In genomic region chr2:42105330-42106256, GRCh38 we compare ENCODE assay signal across 1 cellular context.
TF ChIP-seq lines count a peak whose summit lies in the region.

No MANE protein-coding gene starts in this region.

TF ChIP-seq in HepG2, 621 proteins besides CTCF, POLR2A, EP300 and RAD21 (continued from another document and continues in another):
- TF ChIP-seq PRDM15 (CRISPR knock-in tag; IDR thresholded peaks at IDR 0.05) (no peak), ZNF552 (CRISPR knock-in tag; IDR thresholded peaks at IDR 0.05; ENCODE audit: borderline replicate concordance) (peak; percentile 85; the same call in 1 of the 2 replicates), TAF15 (IDR thresholded peaks at IDR 0.05; ENCODE audit: low read depth, low read length, poor library complexity, severe bottlenecking) (no peak), SMAD9 (CRISPR knock-in tag; IDR thresholded peaks at IDR 0.05) (no peak), MEIS1 (CRISPR knock-in tag; IDR thresholded peaks at IDR 0.05; ENCODE audit: borderline replicate concordance) (no peak; the same call in 1 of the 2 replicates), MIER2 (CRISPR knock-in tag; IDR thresholded peaks at IDR 0.05) (peak; percentile 21; the same call in 1 of the 2 replicates), LCORL (IDR thresholded peaks at IDR 0.05) (no peak), LCORL (CRISPR knock-in tag; IDR thresholded peaks at IDR 0.05) (peak; percentile 84; the same call in 1 of the 2 replicates), ZC3H13 (CRISPR knock-in tag; IDR thresholded peaks at IDR 0.05) (no peak), JUNB (CRISPR knock-in tag; IDR thresholded peaks at IDR 0.05; ENCODE audit: borderline replicate concordance) (no peak), DMTF1 (CRISPR knock-in tag; IDR thresholded peaks at IDR 0.05) (peak; percentile 98), ZNF30 (CRISPR knock-in tag; IDR thresholded peaks at IDR 0.05) (no peak), TFDP1 (CRISPR knock-in tag; IDR thresholded peaks at IDR 0.05; ENCODE audit: borderline replicate concordance) (peak; percentile 76), PHB2 (IDR thresholded peaks at IDR 0.05; ENCODE audit: partially characterized antibody) (no peak), ZNF17 (CRISPR knock-in tag; IDR thresholded peaks at IDR 0.05) (no peak), CENPX (CRISPR knock-in tag; IDR thresholded peaks at IDR 0.05) (no peak), HNRNPUL1 (IDR thresholded peaks at IDR 0.05; ENCODE audit: low read depth, low read length) (no peak), ZNF780A (CRISPR knock-in tag; IDR thresholded peaks at IDR 0.05) (no peak), SNAPC2 (CRISPR knock-in tag; IDR thresholded peaks at IDR 0.05) (no peak; the same call in 1 of the 2 replicates), KLF16 (CRISPR knock-in tag; IDR thresholded peaks at IDR 0.05) (peak in 1 of 2 experiments; percentile 63; a peak in 1 of 4 replicates), ZSCAN30 (CRISPR knock-in tag; IDR thresholded peaks at IDR 0.05) (no peak), HNRNPH1 (optimal IDR thresholded peaks at IDR 0.05; ENCODE audit: low read depth, low read length) (no peak), ZBTB25 (CRISPR knock-in tag; IDR thresholded peaks at IDR 0.05) (peak; percentile 56), HDAC1 (CRISPR knock-in tag; IDR thresholded peaks at IDR 0.05) (peak; percentile 70), NCOR1 (IDR thresholded peaks at IDR 0.05; ENCODE audit: borderline replicate concordance, low read length) (peak; percentile 41; the same call in 1 of the 2 replicates), ZNF850 (CRISPR knock-in tag; conservative IDR thresholded peaks at IDR 0.05) (no peak), ZSCAN5A (CRISPR knock-in tag; IDR thresholded peaks at IDR 0.05; ENCODE audit: borderline replicate concordance) (no peak), AKAP8 (CRISPR knock-in tag; IDR thresholded peaks at IDR 0.05) (peak; percentile 77), ZFAT (CRISPR knock-in tag; conservative IDR thresholded peaks at IDR 0.05) (no peak), SMAD1 (CRISPR knock-in tag; IDR thresholded peaks at IDR 0.05; ENCODE audit: borderline replicate concordance, low read depth) (no peak), BORCS8-MEF2B (CRISPR knock-in tag; IDR thresholded peaks at IDR 0.05) (no peak), ZFP36L1 (CRISPR knock-in tag; IDR thresholded peaks at IDR 0.05) (0 out of 2 replicates have a peak, but pooled peaks have one; percentile 59), AHDC1 (CRISPR knock-in tag; IDR thresholded peaks at IDR 0.05; ENCODE audit: borderline replicate concordance) (peak; percentile 94), ZNF501 (CRISPR knock-in tag; IDR thresholded peaks at IDR 0.05) (peak; percentile 18; the same call in 1 of the 2 replicates), ZNF34 (CRISPR knock-in tag; IDR thresholded peaks at IDR 0.05; ENCODE audit: borderline replicate concordance) (no peak), PHF5A (CRISPR knock-in tag; IDR thresholded peaks at IDR 0.05; ENCODE audit: low read depth, unreplicated experiment) (no peak), ZNF160 (CRISPR knock-in tag; IDR thresholded peaks at IDR 0.05) (peak; percentile 88; the same call in 1 of the 2 replicates), MXI1 (IDR thresholded peaks at IDR 0.05; ENCODE audit: borderline replicate concordance, low read depth, low read length) (peak; percentile 24; the same call in 1 of the 3 replicates), SRSF4 (IDR thresholded peaks at IDR 0.05; ENCODE audit: low read depth, low read length, poor library complexity, severe bottlenecking) (no peak), ATF7-NPFF (CRISPR knock-in tag; IDR thresholded peaks at IDR 0.05; ENCODE audit: low read depth) (no peak), SRF (IDR thresholded peaks at IDR 0.05; ENCODE audit: low read depth, low read length) (no peak), ISL2 (CRISPR knock-in tag; IDR thresholded peaks at IDR 0.05) (peak; percentile 86)
- TF ChIP-seq, protein P1, sequence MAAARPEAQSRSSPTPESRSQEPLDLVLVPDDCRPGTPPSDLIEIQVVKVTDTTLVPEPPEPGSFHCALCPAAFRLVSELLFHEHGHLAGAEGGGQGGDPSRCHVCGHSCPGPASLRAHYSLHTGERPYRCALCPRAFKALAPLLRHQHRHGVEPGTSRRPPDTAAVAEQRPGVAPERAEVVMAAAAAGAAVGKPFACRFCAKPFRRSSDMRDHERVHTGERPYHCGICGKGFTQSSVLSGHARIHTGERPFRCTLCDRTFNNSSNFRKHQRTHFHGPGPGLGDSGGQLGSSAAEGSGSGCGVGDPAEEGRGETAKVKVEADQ (CRISPR knock-in tag; IDR thresholded peaks at IDR 0.05; ENCODE audit: borderline replicate concordance): 0 out of 2 replicates have a peak, but pooled peaks have one; percentile 33
- TF ChIP-seq, protein P2, sequence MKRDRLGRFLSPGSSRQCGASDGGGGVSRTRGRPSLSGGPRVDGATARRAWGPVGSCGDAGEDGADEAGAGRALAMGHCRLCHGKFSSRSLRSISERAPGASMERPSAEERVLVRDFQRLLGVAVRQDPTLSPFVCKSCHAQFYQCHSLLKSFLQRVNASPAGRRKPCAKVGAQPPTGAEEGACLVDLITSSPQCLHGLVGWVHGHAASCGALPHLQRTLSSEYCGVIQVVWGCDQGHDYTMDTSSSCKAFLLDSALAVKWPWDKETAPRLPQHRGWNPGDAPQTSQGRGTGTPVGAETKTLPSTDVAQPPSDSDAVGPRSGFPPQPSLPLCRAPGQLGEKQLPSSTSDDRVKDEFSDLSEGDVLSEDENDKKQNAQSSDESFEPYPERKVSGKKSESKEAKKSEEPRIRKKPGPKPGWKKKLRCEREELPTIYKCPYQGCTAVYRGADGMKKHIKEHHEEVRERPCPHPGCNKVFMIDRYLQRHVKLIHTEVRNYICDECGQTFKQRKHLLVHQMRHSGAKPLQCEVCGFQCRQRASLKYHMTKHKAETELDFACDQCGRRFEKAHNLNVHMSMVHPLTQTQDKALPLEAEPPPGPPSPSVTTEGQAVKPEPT (CRISPR knock-in tag; IDR thresholded peaks at IDR 0.05; ENCODE audit: low read depth): no peak; the same call in 1 of the 2 replicates
- TF ChIP-seq, protein P3, sequence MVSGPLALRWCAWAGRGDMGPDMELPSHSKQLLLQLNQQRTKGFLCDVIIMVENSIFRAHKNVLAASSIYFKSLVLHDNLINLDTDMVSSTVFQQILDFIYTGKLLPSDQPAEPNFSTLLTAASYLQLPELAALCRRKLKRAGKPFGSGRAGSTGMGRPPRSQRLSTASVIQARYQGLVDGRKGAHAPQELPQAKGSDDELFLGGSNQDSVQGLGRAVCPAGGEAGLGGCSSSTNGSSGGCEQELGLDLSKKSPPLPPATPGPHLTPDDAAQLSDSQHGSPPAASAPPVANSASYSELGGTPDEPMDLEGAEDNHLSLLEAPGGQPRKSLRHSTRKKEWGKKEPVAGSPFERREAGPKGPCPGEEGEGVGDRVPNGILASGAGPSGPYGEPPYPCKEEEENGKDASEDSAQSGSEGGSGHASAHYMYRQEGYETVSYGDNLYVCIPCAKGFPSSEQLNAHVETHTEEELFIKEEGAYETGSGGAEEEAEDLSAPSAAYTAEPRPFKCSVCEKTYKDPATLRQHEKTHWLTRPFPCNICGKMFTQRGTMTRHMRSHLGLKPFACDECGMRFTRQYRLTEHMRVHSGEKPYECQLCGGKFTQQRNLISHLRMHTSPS (CRISPR knock-in tag; IDR thresholded peaks at IDR 0.05; ENCODE audit: low read depth): no peak
